In the genomic region with DNA sequence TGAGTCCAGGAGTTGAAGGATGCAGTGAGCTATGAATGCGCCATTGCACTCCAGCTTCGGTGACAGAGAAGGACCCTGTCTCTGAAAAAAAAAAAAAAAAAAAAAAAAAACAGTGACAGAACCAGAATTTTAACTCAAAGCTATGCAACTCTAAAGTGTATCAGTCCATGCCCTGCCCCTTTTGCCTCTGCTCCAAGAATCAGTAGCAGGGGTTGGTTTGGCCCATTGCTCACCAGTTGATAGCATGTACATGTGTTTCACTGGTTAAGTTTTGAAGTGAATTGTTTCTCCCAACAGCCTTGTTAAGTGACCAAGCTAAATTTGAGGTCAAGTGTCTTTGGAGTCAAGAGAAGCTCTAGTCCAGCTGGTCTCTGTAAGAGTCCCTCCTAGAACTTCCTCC, we compare ENCODE assay signal across 34 cellular contexts.
"Had no signal": no experiment of that assay in that cellular context is flagged by ENCODE, and none has a peak within 500 bp of the region (broad histone marks: within the 10 kb centered on the region; RNA-seq: fewer than 3 reads in every experiment).

No MANE protein-coding gene starts in this region.

- H3K9me3 ChIP-seq: MG63 had no signal

- H3K4me3 ChIP-seq: MG63 had no signal

- DNase-seq: Karpas-422, Kasumi-1, KG1, MG63, MM.1S, MV-4-11, NCI-H1048, NCI-H1092 treated with DMSO at 0.1 percent for 48 hours, NCI-H1105, NCI-H1105 treated with DMSO at 0.1 percent for 48 hours, NCI-H1417, NCI-H1417 treated with DMSO at 0.1 percent for 48 hours, NCI-H1436, NCI-H1436 treated with DMSO at 0.1 percent for 48 hours, NCI-H146, NCI-H1694, NCI-H1694 treated with DMSO at 0.1 percent for 48 hours, NCI-H187, NCI-H187 treated with DMSO at 0.1 percent for 48 hours, NCI-H1930, NCI-H2029, NCI-H2029 treated with DMSO at 0.1 percent for 48 hours, NCI-H2081, NCI-H2081 treated with DMSO at 0.1 percent for 48 hours, NCI-H2107, NCI-H2171, NCI-H2227 treated with DMSO at 0.1 percent for 48 hours, NCI-H226, NCI-H345, NCI-H446, NCI-H446 treated with DMSO at 0.1 percent for 48 hours, NCI-H510A, NCI-H510A treated with DMSO at 0.1 percent for 48 hours had no signal

- H3K36me3 ChIP-seq: MG63 had no signal

- H3K27me3 ChIP-seq: MG63 had no signal

- H3K4me2 ChIP-seq: KMS-11 had no signal

- H3K9ac ChIP-seq: KMS-11 had no signal

- H3K27ac ChIP-seq: KMS-11 had no signal
